In the genomic region with DNA sequence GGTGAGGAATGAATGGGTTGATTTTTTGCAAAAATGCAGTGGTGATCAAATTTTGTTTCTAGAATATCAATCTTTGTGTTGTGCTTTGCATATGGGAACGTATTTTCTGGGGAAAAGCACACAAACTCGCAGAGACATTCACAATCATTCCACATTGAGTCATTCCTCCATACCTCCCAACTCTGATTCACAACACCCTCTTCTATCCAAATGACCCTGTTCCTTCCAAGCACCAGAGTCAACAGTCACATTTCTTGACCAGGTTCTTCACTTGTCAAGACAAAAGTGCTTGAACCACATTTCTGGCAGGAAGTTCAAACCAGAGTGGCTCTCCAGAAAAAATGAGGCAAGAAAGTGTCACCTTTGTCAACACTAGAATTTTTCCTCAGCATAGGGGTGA, we compare ENCODE assay signal across 4 cellular contexts. TPM values are rescaled to one million over a fixed set of nuclear protein-coding genes. Genes with fewer than 3 reads are reported as not detected.
"Had no signal": no experiment of that assay in that cellular context is flagged by ENCODE, and none has a peak within 500 bp of the region (broad histone marks: within the 10 kb centered on the region; RNA-seq: fewer than 3 reads in every experiment).

No MANE protein-coding gene starts in this region.

RNA-seq across cellular contexts. Expression of a gene that starts 35.3 kb away (rescaled TPM):
- total RNA-seq: HepG2, HT-29, IMR-90, K562 had no signal
